Comparison of ENCODE assay signal across 29 cellular contexts in genomic region chr2:43062058-43062457, GRCh38.
"Had no signal": no experiment of that assay in that cellular context is flagged by ENCODE, and none has a peak within 500 bp of the region (broad histone marks: within the 10 kb centered on the region; RNA-seq: fewer than 3 reads in every experiment).

No MANE protein-coding gene starts in this region.

- H3K27ac ChIP-seq: ascending aorta, breast epithelium, cardiac muscle cell, colonic mucosa had no signal

- H3K36me3 Mint-ChIP-seq: activated CD4-positive, alpha-beta memory T cell treated with anti-CD3 and anti-CD28 coated beads for 36 hours had no signal

- H3K27me3 ChIP-seq: ascending aorta, breast epithelium, cardiac muscle cell, colonic mucosa had no signal

- DNase-seq: activated CD4-positive, alpha-beta memory T cell treated with anti-CD3 and anti-CD28 coated beads for 36 hours; activated CD4-positive, alpha-beta T cell treated with anti-CD3 and anti-CD28 coated beads for 36 hours; activated CD4-positive, alpha-beta T cell treated with anti-CD3 and anti-CD28 coated beads, Interleukin-2, amount 10 ng/mL, durations not matched to agents 24 days and 14 days; activated CD4-positive, CD25-positive, alpha-beta regulatory T cell; activated CD4-positive, CD25-positive, alpha-beta regulatory T cell treated with anti-CD3 and anti-CD28 coated beads, Interleukin-2, amount 50 U/mL, for 72 hours; activated CD8-positive, alpha-beta memory T cell treated with anti-CD3 and anti-CD28 coated beads, Interleukin-2, amount 10 ng/mL, durations not matched to agents 7 days and 5 days; activated CD8-positive, alpha-beta memory T cell treated with anti-CD3 and anti-CD28 coated beads, Interleukin-2, amount 50 U/mL, for 4 hours; activated CD8-positive, alpha-beta T cell treated with anti-CD3 and anti-CD28 coated beads, Interleukin-2, amount 10 ng/mL, durations not matched to agents 7 days and 5 days; activated effector memory CD4-positive, alpha-beta T cell treated with Interleukin-2 at 50 U/mL for 16 hours; activated gamma-delta T cell treated with Interleukin-2 at 50 U/mL for 16 hours; activated naive CD4-positive, alpha-beta T cell treated with anti-CD3 and anti-CD28 coated beads, Interleukin-2, amount 50 U/mL, for 16 hours; activated naive CD4-positive, alpha-beta T cell treated with Interleukin-2 at 50 U/mL for 16 hours; activated naive CD8-positive, alpha-beta T cell treated with anti-CD3 and anti-CD28 coated beads, Interleukin-2, amount 10 ng/mL, durations not matched to agents 7 days and 5 days; activated T-cell treated with anti-CD3 and anti-CD28 coated beads for 4 hours; activated T-cell treated with anti-CD3 and anti-CD28 coated beads, Interleukin-2, amount 50 U/mL, for 24 hours; activated T-cell treated with anti-CD3 and anti-CD28 coated beads, Interleukin-2, amount 50 U/mL, for 72 hours; central memory CD4-positive, alpha-beta T cell; cerebellar nuclear complex; colonic mucosa; effector CD8-positive, alpha-beta T cell; foreskin fibroblast; head of caudate nucleus; T-helper 1 cell; T-helper 2 cell had no signal

- H3K27ac Mint-ChIP-seq: activated CD4-positive, alpha-beta memory T cell treated with anti-CD3 and anti-CD28 coated beads for 36 hours; activated CD4-positive, alpha-beta T cell treated with anti-CD3 and anti-CD28 coated beads for 36 hours; activated CD4-positive, alpha-beta T cell treated with anti-CD3 and anti-CD28 coated beads, Interleukin-2, amount 10 ng/mL, durations not matched to agents 24 days and 14 days; activated CD8-positive, alpha-beta memory T cell treated with anti-CD3 and anti-CD28 coated beads, Interleukin-2, amount 10 ng/mL, durations not matched to agents 7 days and 5 days; activated CD8-positive, alpha-beta T cell treated with anti-CD3 and anti-CD28 coated beads, Interleukin-2, amount 10 ng/mL, durations not matched to agents 7 days and 5 days; activated naive CD8-positive, alpha-beta T cell treated with anti-CD3 and anti-CD28 coated beads, Interleukin-2, amount 10 ng/mL, durations not matched to agents 7 days and 5 days; activated T-cell treated with anti-CD3 and anti-CD28 coated beads, Interleukin-2, amount 50 U/mL, for 24 hours; activated T-cell treated with anti-CD3 and anti-CD28 coated beads, Interleukin-2, amount 50 U/mL, for 72 hours had no signal

- H3K4me1 ChIP-seq: breast epithelium, colonic mucosa had no signal

- H3K36me3 ChIP-seq: ascending aorta, breast epithelium, cardiac muscle cell, colonic mucosa had no signal

- H3K4me3 ChIP-seq: ascending aorta, breast epithelium, cardiac muscle cell, colonic mucosa had no signal

- H3K9me3 Mint-ChIP-seq: activated CD4-positive, alpha-beta memory T cell treated with anti-CD3 and anti-CD28 coated beads for 36 hours; activated T-cell treated with anti-CD3 and anti-CD28 coated beads, Interleukin-2, amount 50 U/mL, for 24 hours had no signal

- ATAC-seq: activated CD4-positive, alpha-beta T cell treated with anti-CD3 and anti-CD28 coated beads for 36 hours; activated CD8-positive, alpha-beta memory T cell treated with anti-CD3 and anti-CD28 coated beads, Interleukin-2, amount 10 ng/mL, durations not matched to agents 7 days and 5 days; activated CD8-positive, alpha-beta T cell treated with anti-CD3 and anti-CD28 coated beads, Interleukin-2, amount 10 ng/mL, durations not matched to agents 7 days and 5 days; activated T-cell treated with anti-CD3 and anti-CD28 coated beads, Interleukin-2, amount 50 U/mL, for 72 hours; esophagus mucosa had no signal

- H3K9me3 ChIP-seq: ascending aorta, breast epithelium, colonic mucosa had no signal

- H3K4me3 Mint-ChIP-seq: activated CD4-positive, alpha-beta memory T cell treated with anti-CD3 and anti-CD28 coated beads for 36 hours; activated CD4-positive, alpha-beta T cell treated with anti-CD3 and anti-CD28 coated beads for 36 hours; activated CD4-positive, alpha-beta T cell treated with anti-CD3 and anti-CD28 coated beads, Interleukin-2, amount 10 ng/mL, durations not matched to agents 24 days and 14 days; activated CD8-positive, alpha-beta memory T cell treated with anti-CD3 and anti-CD28 coated beads, Interleukin-2, amount 10 ng/mL, durations not matched to agents 7 days and 5 days; activated CD8-positive, alpha-beta T cell treated with anti-CD3 and anti-CD28 coated beads, Interleukin-2, amount 10 ng/mL, durations not matched to agents 7 days and 5 days; activated naive CD8-positive, alpha-beta T cell treated with anti-CD3 and anti-CD28 coated beads, Interleukin-2, amount 10 ng/mL, durations not matched to agents 7 days and 5 days; activated T-cell treated with anti-CD3 and anti-CD28 coated beads, Interleukin-2, amount 50 U/mL, for 24 hours; activated T-cell treated with anti-CD3 and anti-CD28 coated beads, Interleukin-2, amount 50 U/mL, for 72 hours; brain had no signal

- H3K27me3 Mint-ChIP-seq: activated CD4-positive, alpha-beta memory T cell treated with anti-CD3 and anti-CD28 coated beads for 36 hours; activated CD4-positive, alpha-beta T cell treated with anti-CD3 and anti-CD28 coated beads for 36 hours; activated T-cell treated with anti-CD3 and anti-CD28 coated beads, Interleukin-2, amount 50 U/mL, for 24 hours; brain had no signal
